Comparison of ENCODE assay signal across 1 cellular context in the genomic region with DNA sequence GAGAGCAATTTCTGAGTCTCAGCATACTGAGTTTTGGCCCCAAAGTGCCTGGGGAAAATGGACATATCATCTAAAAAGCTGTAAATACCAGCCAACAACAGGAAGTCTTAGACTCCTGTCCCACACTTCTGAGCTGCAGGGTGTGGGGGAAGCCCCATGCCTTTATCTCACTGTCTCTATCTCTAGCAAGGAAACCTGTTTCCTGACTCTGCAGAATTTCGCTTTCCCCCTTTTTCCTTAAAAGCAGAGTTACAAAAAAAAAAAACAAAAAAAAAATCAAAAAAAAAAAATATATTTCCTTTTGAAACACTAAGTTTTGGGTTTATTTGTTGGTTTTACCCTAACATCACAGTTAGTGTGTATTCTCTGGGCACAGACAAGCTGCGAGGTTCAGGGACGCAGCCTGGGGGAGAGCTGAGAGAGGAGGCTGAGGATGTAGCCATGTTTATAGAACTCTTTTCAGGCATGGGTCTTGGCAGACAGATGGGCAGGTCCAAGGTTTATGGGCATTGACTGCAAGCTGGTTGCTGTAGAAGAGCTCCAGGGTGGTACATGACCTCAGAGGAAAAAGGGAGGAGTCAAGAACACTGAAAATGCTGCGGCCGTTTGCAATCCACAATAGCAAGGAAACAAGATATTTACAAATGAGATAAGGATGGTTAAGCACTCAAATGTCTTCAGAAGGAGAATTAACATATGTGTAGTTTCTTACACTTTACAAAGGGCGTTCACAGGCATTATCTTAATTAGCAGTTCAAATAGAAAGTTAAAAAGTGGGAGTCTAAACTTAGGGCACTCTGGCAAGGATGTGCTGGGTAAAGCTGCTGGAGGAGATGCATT.
TF ChIP-seq lines count a peak whose summit lies in the region.

No MANE protein-coding gene starts in this region.

TF ChIP-seq in GM12878, 131 proteins besides CTCF, POLR2A, EP300 and RAD21 (continued from another document):
- TF ChIP-seq, protein P1, sequence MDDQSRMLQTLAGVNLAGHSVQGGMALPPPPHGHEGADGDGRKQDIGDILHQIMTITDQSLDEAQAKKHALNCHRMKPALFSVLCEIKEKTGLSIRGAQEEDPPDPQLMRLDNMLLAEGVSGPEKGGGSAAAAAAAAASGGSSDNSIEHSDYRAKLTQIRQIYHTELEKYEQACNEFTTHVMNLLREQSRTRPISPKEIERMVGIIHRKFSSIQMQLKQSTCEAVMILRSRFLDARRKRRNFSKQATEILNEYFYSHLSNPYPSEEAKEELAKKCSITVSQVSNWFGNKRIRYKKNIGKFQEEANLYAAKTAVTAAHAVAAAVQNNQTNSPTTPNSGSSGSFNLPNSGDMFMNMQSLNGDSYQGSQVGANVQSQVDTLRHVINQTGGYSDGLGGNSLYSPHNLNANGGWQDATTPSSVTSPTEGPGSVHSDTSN (IDR thresholded peaks at IDR 0.05; ENCODE audit: insufficient replicate concordance, low read depth, low read length), result no peak
TF ChIP-seq in GM12878: peak in this region for 2.
